In the genomic region with DNA sequence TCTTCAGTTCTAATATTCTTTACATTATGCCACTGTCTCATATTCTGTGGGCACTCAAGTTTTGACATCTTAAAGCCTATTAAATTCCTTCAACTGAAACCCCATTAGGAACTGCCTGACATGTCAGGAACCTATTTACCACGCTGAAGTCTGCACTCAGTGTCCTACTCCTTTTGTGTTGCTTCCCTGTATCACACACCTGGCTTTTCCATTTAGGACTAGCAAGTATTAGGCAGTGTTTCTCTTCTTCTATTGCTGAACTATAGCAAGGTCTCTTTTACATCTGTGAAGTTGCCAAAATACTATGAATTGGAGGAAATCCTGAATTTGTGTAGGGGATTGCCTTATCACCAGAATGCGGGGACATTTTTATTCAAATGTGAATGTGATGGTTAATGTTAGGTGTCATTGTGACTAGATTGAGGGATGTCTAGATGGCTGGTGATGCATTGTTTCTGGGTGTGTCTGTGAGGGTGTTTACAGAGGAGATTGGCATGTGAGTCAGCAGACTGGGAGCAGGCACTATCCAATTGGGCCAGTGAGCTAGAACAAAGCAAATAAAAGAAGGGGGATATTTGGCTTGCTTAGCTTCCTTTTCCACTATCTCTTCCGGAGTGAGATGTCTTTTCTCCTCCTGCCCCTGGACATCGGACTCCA, we compare ENCODE assay signal across 1 cellular context.
A peak's percentile ranks its signal among the peaks of the same experiment; 100 is the strongest.
TF ChIP-seq lines count a peak whose summit lies in the region.

No MANE protein-coding gene starts in this region.

TF ChIP-seq in PFSK-1, 5 proteins besides CTCF, POLR2A, EP300 and RAD21 (continued from another document):
- TF ChIP-seq FOXP2 (optimal IDR thresholded peaks at IDR 0.05; ENCODE audit: borderline replicate concordance, extremely low read depth, extremely low read length, insufficient read depth) (peak; percentile 12), SIN3A (IDR thresholded peaks at IDR 0.05; ENCODE audit: borderline replicate concordance, insufficient read depth, low read length) (no peak)
